In genomic region chr14:101230851-101231550, GRCh38 we compare ENCODE assay signal across 18 cellular contexts.
"Had no signal": no experiment of that assay in that cellular context is flagged by ENCODE, and none has a peak within 500 bp of the region (broad histone marks: within the 10 kb centered on the region; RNA-seq: fewer than 3 reads in every experiment).

No MANE protein-coding gene starts in this region.

- ATAC-seq: pancreas had no signal

- H3K4me1 Mint-ChIP-seq: activated naive CD8-positive, alpha-beta T cell treated with anti-CD3 and anti-CD28 coated beads for 36 hours had no signal

- H3K27me3 ChIP-seq: pancreas had no signal

- H3K9me3 ChIP-seq: esophagus squamous epithelium, pancreas had no signal

- H3K4me1 ChIP-seq: pancreas had no signal

- H3K27ac Mint-ChIP-seq: activated naive CD8-positive, alpha-beta T cell treated with anti-CD3 and anti-CD28 coated beads for 36 hours had no signal

- DNase-seq: activated CD4-positive, alpha-beta T cell treated with anti-CD3 and anti-CD28 coated beads for 1 hour; activated CD4-positive, alpha-beta T cell treated with anti-CD3 and anti-CD28 coated beads, Interleukin-2, amount 50 U/mL, for 4 hours; activated gamma-delta T cell treated with Interleukin-2 at 50 U/mL for 16 hours; activated naive CD8-positive, alpha-beta T cell treated with anti-CD3 and anti-CD28 coated beads for 36 hours; amygdala; central memory CD4-positive, alpha-beta T cell; effector CD4-positive, alpha-beta T cell; esophagus squamous epithelium; hypothalamus; kidney glomerular epithelial cell; mesenchymal stem cell; nephron progenitor cell; pancreas; stimulated activated CD4-positive, alpha-beta T cell treated with anti-CD3 and anti-CD28 coated beads, Interleukin-12 subunit alpha, Interleukin-12 subunit beta, amount 100 ng/mL, for 4 hours; stimulated activated CD4-positive, alpha-beta T cell treated with anti-CD3 and anti-CD28 coated beads, Interleukin-2, amount 100 ng/mL, for 24 hours had no signal

- H3K4me3 Mint-ChIP-seq: activated naive CD8-positive, alpha-beta T cell treated with anti-CD3 and anti-CD28 coated beads for 36 hours; brain had no signal

- H3K36me3 Mint-ChIP-seq: activated naive CD8-positive, alpha-beta T cell treated with anti-CD3 and anti-CD28 coated beads for 36 hours; brain had no signal

- H3K9me3 Mint-ChIP-seq: activated naive CD8-positive, alpha-beta T cell treated with anti-CD3 and anti-CD28 coated beads for 36 hours had no signal

- H3K27ac ChIP-seq: coronary artery, esophagus squamous epithelium, pancreas, VCaP had no signal
